In genomic region chr6:113860165-113860955, GRCh38 we compare ENCODE assay signal across 1 cellular context.
TF ChIP-seq lines count a peak whose summit lies in the region.

No MANE protein-coding gene starts in this region.

TF ChIP-seq in HEK293, 187 proteins besides CTCF, POLR2A, EP300 and RAD21 (continued from another document):
- TF ChIP-seq SCRT2 (tag by site-specific recombination; IDR thresholded peaks at IDR 0.05) (peak; percentile 52), SALL2 (tag by site-specific recombination; IDR thresholded peaks at IDR 0.05; ENCODE audit: borderline replicate concordance) (no peak), ZNF37A (tag by site-specific recombination; IDR thresholded peaks at IDR 0.05) (no peak), PATZ1 (tag by site-specific recombination; IDR thresholded peaks at IDR 0.05) (peak; percentile 46), ZNF777 (tag by site-specific recombination; IDR thresholded peaks at IDR 0.05; ENCODE audit: borderline replicate concordance) (no peak), TCF7L2 (IDR thresholded peaks at IDR 0.05; ENCODE audit: borderline replicate concordance, low read depth, low read length) (no peak), ZNF350 (tag by site-specific recombination; IDR thresholded peaks at IDR 0.05) (no peak), GFI1B (tag by site-specific recombination; IDR thresholded peaks at IDR 0.05) (no peak), EGR2 (tag by site-specific recombination; IDR thresholded peaks at IDR 0.05; ENCODE audit: low read depth) (peak; percentile 37; the same call in 1 of the 2 replicates), ZNF629 (tag by site-specific recombination; IDR thresholded peaks at IDR 0.05) (no peak), GLIS1 (tag by site-specific recombination; IDR thresholded peaks at IDR 0.05) (peak; percentile 27; the same call in 1 of the 2 replicates), GLI2 (tag by site-specific recombination; IDR thresholded peaks at IDR 0.05; ENCODE audit: borderline replicate concordance, low read depth) (no peak), ZNF600 (tag by site-specific recombination; IDR thresholded peaks at IDR 0.05) (no peak), ZNF521 (tag by site-specific recombination; IDR thresholded peaks at IDR 0.05) (no peak), REPIN1 (tag by site-specific recombination; IDR thresholded peaks at IDR 0.05; ENCODE audit: low read depth) (no peak)
